Comparison of ENCODE assay signal across 9 cellular contexts in the genomic region with DNA sequence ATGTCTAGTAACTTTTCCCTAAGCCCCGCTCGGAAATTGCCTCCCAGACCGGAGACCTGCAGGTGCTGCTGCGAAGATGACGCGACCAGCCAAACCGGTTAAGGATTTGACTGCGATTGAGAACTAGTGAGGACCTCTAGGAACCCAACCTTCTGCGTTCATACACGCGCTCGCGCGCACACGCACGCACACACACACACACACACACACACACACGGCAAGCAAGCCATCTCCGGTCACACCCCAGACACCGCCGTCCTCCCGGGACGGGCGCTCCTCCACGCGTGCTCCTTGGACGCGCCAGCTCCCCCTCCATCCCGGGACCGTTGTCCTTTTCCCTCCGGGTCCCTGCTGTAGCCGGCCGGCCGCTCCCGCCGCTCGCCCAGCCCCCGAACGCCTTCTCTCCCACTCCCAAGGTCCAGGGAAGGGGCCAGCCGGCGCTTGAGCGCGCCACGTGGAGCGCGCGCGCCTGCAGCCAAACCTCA. TPM values are rescaled to one million over a fixed set of nuclear protein-coding genes. Genes with fewer than 3 reads are reported as not detected.
DNase-seq lines count a peak whose midpoint lies in the region; ATAC-seq, FAIRE-seq and TF ChIP-seq lines count a peak whose summit lies in the region.
"Had no signal": no experiment of that assay in that cellular context is flagged by ENCODE, and none has a peak within 500 bp of the region (broad histone marks: within the 10 kb centered on the region; RNA-seq: fewer than 3 reads in every experiment).

No MANE protein-coding gene starts in this region.

- peaks cover 21% of the 10 kb centered on the region for H3K4me1 ChIP-seq in HUES64 (ENCODE audit: insufficient read depth, low read length)

- H3K9ac ChIP-seq in HUES64 (ENCODE audit: low read depth, low read length), result peak overlapping the region; percentile 66

- H3K36me3 ChIP-seq in HUES64 (ENCODE audit: insufficient read depth, low read length), result no peaks in the 10 kb centered on the region; the same call in 1 of the 2 replicates
- H3K36me3 ChIP-seq: neutrophil had no signal

- WGBS in HUES64, result under 1% methylated on average over 47 of the region's 47 CpGs

- no peak for FAIRE-seq in HTR-8/SVneo (lab: Jason Lieb, UNC)

- DNase-seq in coronary artery (ENCODE audit: low spot score) (no peak), left lobe of liver (ENCODE audit: low spot score) (peak; percentile 57), HTR-8/SVneo (ENCODE audit: insufficient read length, low spot score) (no peak)
- peak; percentile 2 to 8 for DNase-seq in stimulated activated CD8-positive, alpha-beta memory T cell treated with anti-CD3 and anti-CD28 coated beads, Interleukin-2, amount 100 ng/mL, for 48 hours (ENCODE audit: low read depth in 2 of 2)

- H3K9me3 ChIP-seq in HUES64 (ENCODE audit: insufficient read depth, low read depth, low read length), result no peaks in the 10 kb centered on the region
- H3K9me3 ChIP-seq: neutrophil had no signal

- ATAC-seq in SK-N-SH treated with all-trans-retinoic acid at 6 μM for 48 hours, result peak; percentile 5
- ATAC-seq in left lobe of liver, result peak; percentile 40

- H3K27me3 ChIP-seq in HUES64 (ENCODE audit: insufficient read depth, low read length), result peaks cover 20% of the 10 kb centered on the region

- TF ChIP-seq CTCF in 22Rv1 (IDR thresholded peaks at IDR 0.05), result no peak
- TF ChIP-seq CTCF in GM12875 (IDR thresholded peaks at IDR 0.05; ENCODE audit: borderline replicate concordance, insufficient read depth, low read depth, low read length), result no peak
- no peak for TF ChIP-seq CTCF in coronary artery (IDR thresholded peaks at IDR 0.05)

- H3K27ac ChIP-seq in 22Rv1 (peak overlapping the region; percentile 79; the same call in 1 of the 2 replicates), HUES64 (ENCODE audit: low read depth, low read length) (no peak overlapping the region), coronary artery (peak overlapping the region in 1 of 2 donors; percentile 85)
- H3K27ac ChIP-seq: neutrophil had no signal

- H3K4me3 ChIP-seq in GM12875 (ENCODE audit: low read depth, low read length) (peak overlapping the region; percentile 98), HUES64 (ENCODE audit: low read length) (peak overlapping the region; percentile 82), coronary artery (peak overlapping the region; percentile 95)

TF ChIP-seq in SK-N-SH treated with all-trans-retinoic acid at 6 μM for 48 hours, 23 proteins besides CTCF, POLR2A, EP300 and RAD21:
- TF ChIP-seq, protein P1, sequence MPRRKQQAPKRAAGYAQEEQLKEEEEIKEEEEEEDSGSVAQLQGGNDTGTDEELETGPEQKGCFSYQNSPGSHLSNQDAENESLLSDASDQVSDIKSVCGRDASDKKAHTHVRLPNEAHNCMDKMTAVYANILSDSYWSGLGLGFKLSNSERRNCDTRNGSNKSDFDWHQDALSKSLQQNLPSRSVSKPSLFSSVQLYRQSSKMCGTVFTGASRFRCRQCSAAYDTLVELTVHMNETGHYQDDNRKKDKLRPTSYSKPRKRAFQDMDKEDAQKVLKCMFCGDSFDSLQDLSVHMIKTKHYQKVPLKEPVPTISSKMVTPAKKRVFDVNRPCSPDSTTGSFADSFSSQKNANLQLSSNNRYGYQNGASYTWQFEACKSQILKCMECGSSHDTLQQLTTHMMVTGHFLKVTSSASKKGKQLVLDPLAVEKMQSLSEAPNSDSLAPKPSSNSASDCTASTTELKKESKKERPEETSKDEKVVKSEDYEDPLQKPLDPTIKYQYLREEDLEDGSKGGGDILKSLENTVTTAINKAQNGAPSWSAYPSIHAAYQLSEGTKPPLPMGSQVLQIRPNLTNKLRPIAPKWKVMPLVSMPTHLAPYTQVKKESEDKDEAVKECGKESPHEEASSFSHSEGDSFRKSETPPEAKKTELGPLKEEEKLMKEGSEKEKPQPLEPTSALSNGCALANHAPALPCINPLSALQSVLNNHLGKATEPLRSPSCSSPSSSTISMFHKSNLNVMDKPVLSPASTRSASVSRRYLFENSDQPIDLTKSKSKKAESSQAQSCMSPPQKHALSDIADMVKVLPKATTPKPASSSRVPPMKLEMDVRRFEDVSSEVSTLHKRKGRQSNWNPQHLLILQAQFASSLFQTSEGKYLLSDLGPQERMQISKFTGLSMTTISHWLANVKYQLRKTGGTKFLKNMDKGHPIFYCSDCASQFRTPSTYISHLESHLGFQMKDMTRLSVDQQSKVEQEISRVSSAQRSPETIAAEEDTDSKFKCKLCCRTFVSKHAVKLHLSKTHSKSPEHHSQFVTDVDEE (CRISPR knock-in tag; IDR thresholded peaks at IDR 0.05), result 0 out of 2 replicates have a peak, but pooled peaks have one; percentile 15
- TF ChIP-seq SNAI2 (CRISPR knock-in tag; IDR thresholded peaks at IDR 0.05) (no peak), ESRRG (CRISPR knock-in tag; IDR thresholded peaks at IDR 0.05) (no peak)

RNA-seq across cellular contexts. Expression of gene TBC1D4, which starts 1.2 kb away (rescaled TPM):
- polyA plus RNA-seq in HUES64 (2013, experiment 1 of 2), result 17.1 TPM
- 19.9 TPM for polyA plus RNA-seq in HUES64 (2013, experiment 2 of 2)
- 9.5 TPM for total RNA-seq in left lobe of liver

RNA-seq across cellular contexts. Expression of gene COMMD6, which starts 56.9 kb away (rescaled TPM):
- polyA plus RNA-seq in HUES64 (2013, experiment 1 of 2), result 136 TPM
- 153 TPM for polyA plus RNA-seq in HUES64 (2013, experiment 2 of 2)
- 46.7 TPM for total RNA-seq in left lobe of liver

Comparison
In these comparisons a context has a peak if more than half of its experiments do, and no peak if none do; other contexts are left out.
1. DNase-seq: peak in left lobe of liver (single experiment) and stimulated activated CD8-positive, alpha-beta memory T cell treated with anti-CD3 and anti-CD28 coated beads, Interleukin-2, amount 100 ng/mL, for 48 hours (2 of 2); none in coronary artery (single experiment) and HTR-8/SVneo (single experiment).
2. Peak in every context shown above with its lines, with median percentiles within 50 percentile points of each other: H3K4me3 ChIP-seq.